Comparison of ENCODE assay signal across 4 cellular contexts in genomic region chr11:111394156-111394555, GRCh38. TPM values are rescaled to one million over a fixed set of nuclear protein-coding genes. Genes with fewer than 3 reads are reported as not detected.
"Had no signal": no experiment of that assay in that cellular context is flagged by ENCODE, and none has a peak within 500 bp of the region (broad histone marks: within the 10 kb centered on the region; RNA-seq: fewer than 3 reads in every experiment).

No MANE protein-coding gene starts in this region.

RNA-seq across cellular contexts. Expression of gene POU2AF1, which starts 15.1 kb away (rescaled TPM):
- total RNA-seq: bronchial epithelial cell, glomerular endothelial cell, kidney epithelial cell, neural crest cell had no signal
